Comparison of ENCODE assay signal across 2 cellular contexts in the genomic region with DNA sequence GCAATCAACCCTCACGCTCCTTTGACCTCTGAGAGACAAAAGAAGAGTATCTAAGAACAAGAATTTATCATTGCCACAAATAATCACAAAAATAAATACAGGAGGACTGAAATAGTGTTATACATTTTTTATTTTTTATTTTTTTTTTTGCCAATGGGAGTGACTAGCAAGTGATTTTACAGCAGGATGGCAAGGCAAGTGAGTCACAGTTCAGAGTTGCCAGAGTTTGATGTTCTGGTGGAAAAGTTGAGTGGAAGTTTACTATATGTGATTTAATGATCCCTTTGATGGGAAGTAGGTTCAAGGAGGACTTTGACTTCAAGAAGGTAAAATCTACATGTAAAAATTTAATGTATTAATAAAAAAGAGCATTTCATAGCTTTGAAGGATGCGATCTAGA.
TF ChIP-seq lines count a peak whose summit lies in the region.

No MANE protein-coding gene starts in this region.

TF ChIP-seq in IMR-90, 13 proteins besides CTCF, POLR2A, EP300 and RAD21:
- TF ChIP-seq BHLHE40 (IDR thresholded peaks at IDR 0.05; ENCODE audit: low read depth, low read length) (no peak), RFX5 (IDR thresholded peaks at IDR 0.05; ENCODE audit: low read depth, low read length) (no peak), FOS (IDR thresholded peaks at IDR 0.05; ENCODE audit: low read depth, low read length) (no peak), MAZ (IDR thresholded peaks at IDR 0.05; ENCODE audit: borderline replicate concordance, low read depth, low read length) (no peak)
- TF ChIP-seq, protein P1, sequence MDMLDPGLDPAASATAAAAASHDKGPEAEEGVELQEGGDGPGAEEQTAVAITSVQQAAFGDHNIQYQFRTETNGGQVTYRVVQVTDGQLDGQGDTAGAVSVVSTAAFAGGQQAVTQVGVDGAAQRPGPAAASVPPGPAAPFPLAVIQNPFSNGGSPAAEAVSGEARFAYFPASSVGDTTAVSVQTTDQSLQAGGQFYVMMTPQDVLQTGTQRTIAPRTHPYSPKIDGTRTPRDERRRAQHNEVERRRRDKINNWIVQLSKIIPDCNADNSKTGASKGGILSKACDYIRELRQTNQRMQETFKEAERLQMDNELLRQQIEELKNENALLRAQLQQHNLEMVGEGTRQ (IDR thresholded peaks at IDR 0.05; ENCODE audit: low read depth, low read length): no peak

TF ChIP-seq in H1, 55 proteins besides CTCF, POLR2A, EP300 and RAD21:
- TF ChIP-seq SRF (IDR thresholded peaks at IDR 0.05; ENCODE audit: low read depth, low read length) (no peak), EGR1 (IDR thresholded peaks at IDR 0.05; ENCODE audit: borderline replicate concordance, low read depth, low read length) (no peak), SAP30 (IDR thresholded peaks at IDR 0.05; ENCODE audit: insufficient read depth, insufficient replicate concordance, low read length) (no peak), RFX5 (IDR thresholded peaks at IDR 0.05; ENCODE audit: borderline replicate concordance, low read depth, low read length) (no peak), SUZ12 (IDR thresholded peaks at IDR 0.05; ENCODE audit: low read length) (no peak), CBX8 (IDR thresholded peaks at IDR 0.05; ENCODE audit: borderline replicate concordance, low read depth, low read length) (no peak), SIN3A (conservative IDR thresholded peaks at IDR 0.05 in 1 of 2, IDR thresholded peaks at IDR 0.05 in 1 of 2; ENCODE audit: low read depth in 1 of 2, low read length in 2 of 2) (no peak), MAFK (IDR thresholded peaks at IDR 0.05; ENCODE audit: low read depth, low read length) (no peak), RNF2 (IDR thresholded peaks at IDR 0.05; ENCODE audit: borderline replicate concordance, low read depth, low read length, missing control alignments, poor library complexity, severe bottlenecking) (no peak), EZH2 (IDR thresholded peaks at IDR 0.05; ENCODE audit: low read depth, low read length, severe bottlenecking) (no peak), FOSL1 (IDR thresholded peaks at IDR 0.05; ENCODE audit: insufficient read depth, low read depth, low read length) (no peak), ZNF274 (IDR thresholded peaks at IDR 0.05; ENCODE audit: borderline replicate concordance, extremely low read depth, low read length) (no peak), ASH2L (IDR thresholded peaks at IDR 0.05; ENCODE audit: low read length) (no peak), POU5F1 (IDR thresholded peaks at IDR 0.05; ENCODE audit: low read depth, low read length) (no peak), CHD2 (IDR thresholded peaks at IDR 0.05; ENCODE audit: low read length) (no peak), MAX (IDR thresholded peaks at IDR 0.05) (no peak), TAF1 (IDR thresholded peaks at IDR 0.05; ENCODE audit: low read depth, low read length) (no peak), YY1 (IDR thresholded peaks at IDR 0.05; ENCODE audit: low read depth, low read length) (no peak), HDAC6 (IDR thresholded peaks at IDR 0.05; ENCODE audit: low read depth, low read length) (no peak), BACH1 (IDR thresholded peaks at IDR 0.05; ENCODE audit: low read length) (no peak)
TF ChIP-seq in H1: peak in this region for 0.
